2 cellular contexts compared by ENCODE assay signal in genomic region chr11:85784480-85784879, GRCh38.
TF ChIP-seq lines count a peak whose summit lies in the region.

No MANE protein-coding gene starts in this region.

TF ChIP-seq in SK-N-SH treated with all-trans-retinoic acid at 6 μM for 48 hours, 23 proteins besides CTCF, POLR2A, EP300 and RAD21 (continued from another document):
- TF ChIP-seq TCF4 (CRISPR knock-in tag; IDR thresholded peaks at IDR 0.05; ENCODE audit: borderline replicate concordance) (peak; percentile 56; the same call in 1 of the 2 replicates), PATZ1 (CRISPR knock-in tag; IDR thresholded peaks at IDR 0.05; ENCODE audit: borderline replicate concordance) (0 out of 2 replicates have a peak, but pooled peaks have one; percentile 20)
TF ChIP-seq in SK-N-SH treated with all-trans-retinoic acid at 6 μM for 48 hours: peak in this region for 4.

TF ChIP-seq in SK-N-SH, 30 proteins besides CTCF, POLR2A, EP300 and RAD21 (continued from another document):
- TF ChIP-seq ZBTB33 (IDR thresholded peaks at IDR 0.05; ENCODE audit: borderline replicate concordance, low read depth) (no peak), RFX5 (IDR thresholded peaks at IDR 0.05; ENCODE audit: low read length) (no peak), ELF1 (IDR thresholded peaks at IDR 0.05) (no peak), RXRA (IDR thresholded peaks at IDR 0.05; ENCODE audit: borderline replicate concordance, low read depth) (no peak), FOXM1 (IDR thresholded peaks at IDR 0.05; ENCODE audit: low read depth) (no peak), POLR2AphosphoS5 (IDR thresholded peaks at IDR 0.05; ENCODE audit: low read depth, low read length) (no peak), TEAD4 (IDR thresholded peaks at IDR 0.05; ENCODE audit: borderline replicate concordance, insufficient read depth) (no peak), FOSL2 (IDR thresholded peaks at IDR 0.05; ENCODE audit: borderline replicate concordance, low read depth) (no peak), CHD2 (IDR thresholded peaks at IDR 0.05; ENCODE audit: low read length, partially characterized antibody) (no peak), YY1 (IDR thresholded peaks at IDR 0.05; ENCODE audit: low read depth) (no peak), NFIC (IDR thresholded peaks at IDR 0.05; ENCODE audit: borderline replicate concordance) (no peak), SMC3 (IDR thresholded peaks at IDR 0.05; ENCODE audit: low read depth, low read length) (no peak), EZH2phosphoT487 (IDR thresholded peaks at IDR 0.05; ENCODE audit: borderline replicate concordance, low read depth) (no peak), TAF1 (IDR thresholded peaks at IDR 0.05; ENCODE audit: borderline replicate concordance, low read depth, low read length) (no peak), MEF2A (IDR thresholded peaks at IDR 0.05; ENCODE audit: borderline replicate concordance, low read depth) (no peak)
